In genomic region chr2:145022671-145023330, GRCh38 we compare ENCODE assay signal across 12 cellular contexts.
DNase-seq lines count a peak whose midpoint lies in the region; ATAC-seq and TF ChIP-seq lines count a peak whose summit lies in the region.
"Had no signal": no experiment of that assay in that cellular context is flagged by ENCODE, and none has a peak within 500 bp of the region (broad histone marks: within the 10 kb centered on the region; RNA-seq: fewer than 3 reads in every experiment).

No MANE protein-coding gene starts in this region.

- no peak for ATAC-seq in activated naive CD4-positive, alpha-beta T cell treated with anti-CD3 and anti-CD28 coated beads, Interleukin-2, amount 50 U/mL, for 72 hours

- H3K9ac ChIP-seq in BLaER1 (no peak overlapping the region), skeletal muscle tissue (ENCODE audit: low read depth in 1 of 3, low read length in 3 of 3) (no peak overlapping the region), endodermal cell (ENCODE audit: extremely low read depth, low read length, poor library complexity, severe bottlenecking) (no peak overlapping the region)

- H3K9me3 Mint-ChIP-seq in endodermal cell: no peaks in the 10 kb centered on the region
- no peaks in the 10 kb centered on the region for H3K9me3 Mint-ChIP-seq in activated naive CD4-positive, alpha-beta T cell treated with anti-CD3 and anti-CD28 coated beads, Interleukin-2, amount 50 U/mL, for 72 hours

- H3K4me1 ChIP-seq in BLaER1 (peaks cover 20% of the 10 kb centered on the region), skeletal muscle tissue (ENCODE audit: control insufficient read depth in 3 of 3, insufficient read depth in 3 of 3, low read length in 3 of 3) (no peaks in the 10 kb centered on the region), endodermal cell (ENCODE audit: control insufficient read depth, insufficient read depth, low read length) (no peaks in the 10 kb centered on the region)

- POLR2A ChIA-PET in GM10248 (lab: Yijun Ruan, JAX): no interaction called here

- CTCF ChIA-PET in GM10248 (lab: Yijun Ruan, JAX): interaction anchor here (1.2 to 1.8 kb wide), 2 partner anchors 13 to 31 kb away, joined by 3 to 4 read pairs; no protein-coding TSS in a partner anchor

- H3K4me1 Mint-ChIP-seq in endodermal cell: peaks cover 10% of the 10 kb centered on the region

- no peak overlapping the region for H3K27ac ChIP-seq in BLaER1
- H3K27ac ChIP-seq in skeletal muscle tissue (ENCODE audit: low read depth, low read length): peak overlapping the region; percentile 7
- H3K27ac ChIP-seq in endodermal cell (ENCODE audit: low read depth, low read length): no peak overlapping the region
- H3K27ac ChIP-seq: HL-60 had no signal

- no peak overlapping the region for H3K27ac Mint-ChIP-seq in endodermal cell
- no peak overlapping the region for H3K27ac Mint-ChIP-seq in activated naive CD4-positive, alpha-beta T cell treated with anti-CD3 and anti-CD28 coated beads, Interleukin-2, amount 50 U/mL, for 72 hours

- DNase-seq in RPMI7951 (ENCODE audit: low read depth): peak; percentile 94
- peak; percentile 82 for DNase-seq in fibroblast of villous mesenchyme (ENCODE audit: low read depth)
- no peak for DNase-seq in endodermal cell
- DNase-seq in activated naive CD4-positive, alpha-beta T cell treated with anti-CD3 and anti-CD28 coated beads, Interleukin-2, amount 50 U/mL, for 72 hours (ENCODE audit: low spot score in 2 of 2): no peak
- DNase-seq in mucosa of gallbladder (ENCODE audit: low spot score): no peak
- no peak for DNase-seq in GM10248 (ENCODE audit: extremely low spot score)
- DNase-seq: activated CD4-positive, alpha-beta T cell treated with anti-CD3 and anti-CD28 coated beads for 4 hours; DMS 273 treated with DMSO at 0.1 percent for 48 hours; head of caudate nucleus had no signal

- H3K4me2 ChIP-seq in BLaER1: peak overlapping the region; percentile 72

- H3K36me3 Mint-ChIP-seq in endodermal cell (ENCODE audit: low read depth): no peaks in the 10 kb centered on the region
- no peaks in the 10 kb centered on the region for H3K36me3 Mint-ChIP-seq in activated naive CD4-positive, alpha-beta T cell treated with anti-CD3 and anti-CD28 coated beads, Interleukin-2, amount 50 U/mL, for 72 hours

- no peaks in the 10 kb centered on the region for H3K9me3 ChIP-seq in BLaER1
- H3K9me3 ChIP-seq in skeletal muscle tissue (ENCODE audit: control insufficient read depth in 3 of 3, low read length in 3 of 3): no peaks in the 10 kb centered on the region
- no peaks in the 10 kb centered on the region for H3K9me3 ChIP-seq in endodermal cell (ENCODE audit: control insufficient read depth, low read length)

- WGBS in endodermal cell (ENCODE audit: insufficient coverage in 1 of 2, insufficient read length in 1 of 2), 2 experiments: 95 to 100% methylated on average over 2 to 5 of the region's 5 CpGs

- H3K27me3 ChIP-seq in BLaER1: no peaks in the 10 kb centered on the region
- H3K27me3 ChIP-seq in skeletal muscle tissue (ENCODE audit: control insufficient read depth in 3 of 3, insufficient read depth in 3 of 3, low read length in 3 of 3): no peaks in the 10 kb centered on the region
- no peaks in the 10 kb centered on the region for H3K27me3 ChIP-seq in endodermal cell (ENCODE audit: control insufficient read depth, insufficient read depth, low read length, poor library complexity, severe bottlenecking)

- H3K4me3 ChIP-seq in BLaER1 (no peak overlapping the region), fibroblast of villous mesenchyme (ENCODE audit: low read depth, low read length) (no peak overlapping the region), skeletal muscle tissue (ENCODE audit: low read length in 3 of 3) (no peak overlapping the region), endodermal cell (ENCODE audit: low read length) (no peak overlapping the region)

- H3K36me3 ChIP-seq in BLaER1 (no peaks in the 10 kb centered on the region), skeletal muscle tissue (ENCODE audit: control insufficient read depth in 3 of 3, insufficient read depth in 3 of 3, low read length in 3 of 3) (no peaks in the 10 kb centered on the region), endodermal cell (ENCODE audit: control insufficient read depth, insufficient read depth, low read length) (no peaks in the 10 kb centered on the region)

- no peak overlapping the region for H3K4me3 Mint-ChIP-seq in endodermal cell

- no peaks in the 10 kb centered on the region for H3K27me3 Mint-ChIP-seq in endodermal cell (ENCODE audit: insufficient read depth)

- no peak for TF ChIP-seq CTCF in fibroblast of villous mesenchyme (IDR thresholded peaks at IDR 0.05; ENCODE audit: insufficient read depth, low read depth, low read length)
- TF ChIP-seq CTCF in endodermal cell (conservative IDR thresholded peaks at IDR 0.05): no peak
- no peak for TF ChIP-seq CTCF in GM10248 (IDR thresholded peaks at IDR 0.05; ENCODE audit: control extremely low read depth, extremely low read depth, low read depth, missing control alignments)

- H4K20me1 ChIP-seq in BLaER1: no peaks in the 10 kb centered on the region

Comparison
In these comparisons a context has a peak if more than half of its experiments do, and no peak if none do; other contexts are left out.
1. DNase-seq: peak in RPMI7951 (single experiment) and fibroblast of villous mesenchyme (single experiment); none in endodermal cell (single experiment), activated naive CD4-positive, alpha-beta T cell treated with anti-CD3 and anti-CD28 coated beads, Interleukin-2, amount 50 U/mL, for 72 hours (0 of 2), mucosa of gallbladder (single experiment) and GM10248 (single experiment).